In the genomic region with DNA sequence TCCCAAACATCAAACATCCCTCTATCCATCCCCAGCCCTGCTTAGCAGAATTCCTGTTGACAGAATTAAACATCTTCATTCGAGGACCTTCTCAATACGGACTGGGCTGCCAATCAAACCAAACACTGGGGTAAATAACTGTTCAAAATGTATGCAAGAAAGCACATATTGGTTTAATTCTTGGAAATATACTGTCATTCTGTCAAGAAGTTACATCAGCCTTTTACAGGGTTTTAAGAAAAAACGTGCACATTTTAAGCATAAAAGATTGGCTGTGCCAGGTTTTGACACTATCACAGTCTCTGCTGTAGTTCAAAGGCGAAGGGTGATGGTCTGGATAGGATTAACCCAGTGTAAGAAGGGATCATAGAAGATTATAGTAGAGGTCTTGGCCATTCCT, we compare ENCODE assay signal across 22 cellular contexts.
"Had no signal": no experiment of that assay in that cellular context is flagged by ENCODE, and none has a peak within 500 bp of the region (broad histone marks: within the 10 kb centered on the region; RNA-seq: fewer than 3 reads in every experiment).

No MANE protein-coding gene starts in this region.

- H3K4me1 ChIP-seq: tibial nerve had no signal

- H3K27ac ChIP-seq: brain microvascular endothelial cell, tibial nerve had no signal

- H3K4me1 Mint-ChIP-seq: central memory CD8-positive, alpha-beta T cell; immature natural killer cell; stimulated activated naive B cell treated with anti-CD40 and anti-IgM and Interleukin-4, amounts not matched to agents 10 μg/mL and 1 μg/mL and 100 μg/mL, for 72 hours; WTC11 had no signal

- H3K4me3 ChIP-seq: tibial nerve had no signal

- H3K4me3 Mint-ChIP-seq: activated naive CD8-positive, alpha-beta T cell; activated T-cell treated with anti-CD3 and anti-CD28 coated beads, Interleukin-2, amount 50 U/mL, for 4 hours; central memory CD8-positive, alpha-beta T cell; immature natural killer cell; natural killer cell treated with Interleukin-12 subunit alpha and Interleukin-12 subunit beta and Interleukin-15 and Interleukin-18, amount 100 ng/mL, for 72 hours; stimulated activated naive B cell treated with anti-CD40 and anti-IgM and Interleukin-4, amounts not matched to agents 10 μg/mL and 1 μg/mL and 100 μg/mL, for 72 hours; WTC11 had no signal

- H3K27ac Mint-ChIP-seq: activated naive CD8-positive, alpha-beta T cell; immature natural killer cell; natural killer cell treated with Interleukin-12 subunit alpha and Interleukin-12 subunit beta and Interleukin-15 and Interleukin-18, amount 100 ng/mL, for 72 hours; stimulated activated naive B cell treated with anti-CD40 and anti-IgM and Interleukin-4, amounts not matched to agents 10 μg/mL and 1 μg/mL and 100 μg/mL, for 72 hours; WTC11 had no signal

- FAIRE-seq: TTC549 had no signal

- DNase-seq: activated CD4-positive, alpha-beta T cell treated with anti-CD3 and anti-CD28 coated beads for 48 hours; activated gamma-delta T cell; activated T-cell treated with anti-CD3 and anti-CD28 coated beads, Interleukin-2, amount 50 U/mL, for 4 hours; anterior cingulate cortex; brain microvascular endothelial cell; cortex of kidney; effector memory CD4-positive, alpha-beta T cell; foreskin melanocyte; head of caudate nucleus; immature natural killer cell; mesendoderm; posterior cingulate gyrus; stimulated activated CD4-positive, alpha-beta T cell treated with anti-CD3 and anti-CD28 coated beads, Interleukin-15, amount 100 ng/mL, for 24 hours; stimulated activated CD4-positive, alpha-beta T cell treated with anti-CD3 and anti-CD28 coated beads, Interleukin-4, amount 100 ng/mL, for 1 hour; stimulated activated naive B cell treated with anti-CD40 and anti-IgM and Interleukin-4, amounts not matched to agents 10 μg/mL and 1 μg/mL and 100 μg/mL, for 72 hours; substantia nigra had no signal

- ATAC-seq: activated T-cell treated with anti-CD3 and anti-CD28 coated beads, Interleukin-2, amount 50 U/mL, for 4 hours; natural killer cell treated with Interleukin-12 subunit alpha and Interleukin-12 subunit beta and Interleukin-15 and Interleukin-18, amount 100 ng/mL, for 72 hours; stimulated activated naive B cell treated with anti-CD40 and anti-IgM and Interleukin-4, amounts not matched to agents 10 μg/mL and 1 μg/mL and 100 μg/mL, for 72 hours; WTC11 had no signal

- H3K36me3 ChIP-seq: brain microvascular endothelial cell, tibial nerve had no signal

- H3K27me3 ChIP-seq: brain microvascular endothelial cell had no signal

- H3K9me3 Mint-ChIP-seq: activated T-cell treated with anti-CD3 and anti-CD28 coated beads, Interleukin-2, amount 50 U/mL, for 4 hours; central memory CD8-positive, alpha-beta T cell; immature natural killer cell; natural killer cell treated with Interleukin-12 subunit alpha and Interleukin-12 subunit beta and Interleukin-15 and Interleukin-18, amount 100 ng/mL, for 72 hours; stimulated activated naive B cell treated with anti-CD40 and anti-IgM and Interleukin-4, amounts not matched to agents 10 μg/mL and 1 μg/mL and 100 μg/mL, for 72 hours had no signal

- H3K9me3 ChIP-seq: tibial nerve had no signal

- H3K36me3 Mint-ChIP-seq: activated naive CD8-positive, alpha-beta T cell; immature natural killer cell; natural killer cell treated with Interleukin-12 subunit alpha and Interleukin-12 subunit beta and Interleukin-15 and Interleukin-18, amount 100 ng/mL, for 72 hours; stimulated activated naive B cell treated with anti-CD40 and anti-IgM and Interleukin-4, amounts not matched to agents 10 μg/mL and 1 μg/mL and 100 μg/mL, for 72 hours; WTC11 had no signal

- H3K27me3 Mint-ChIP-seq: activated naive CD8-positive, alpha-beta T cell; central memory CD8-positive, alpha-beta T cell had no signal
